In genomic region chr1:223731076-223731770, GRCh38 we compare ENCODE assay signal across 8 cellular contexts. TPM values are rescaled to one million over a fixed set of nuclear protein-coding genes. Genes with fewer than 3 reads are reported as not detected.
DNase-seq lines count a peak whose midpoint lies in the region; ATAC-seq and TF ChIP-seq lines count a peak whose summit lies in the region.

No MANE protein-coding gene starts in this region.

- intact Hi-C loops in stomach (cut with DNase I; ENCODE audit: low total_unique reads), result no loop called here

- H3K4me3 ChIP-seq in stomach, result no peak overlapping the region

- peak; percentile 19 for DNase-seq in DMS53 (lab: John Stamatoyannopoulos, UW)
- DNase-seq in DMS53 treated with DMSO at 0.1 percent for 48 hours (lab: John Stamatoyannopoulos, UW; ENCODE audit: unreplicated experiment), result no peak
- DNase-seq in anterior cingulate cortex (lab: John Stamatoyannopoulos, UW), result peak in 43 of 58 donors; percentile 11 to 68 (median 29)
- DNase-seq in inferior parietal cortex (ENCODE audit: extremely low spot score), result peak; percentile 30
- peak; percentile 82 for DNase-seq in stomach

- no peak for TF ChIP-seq EP300 in stomach (IDR thresholded peaks at IDR 0.05)

- H3K4me1 ChIP-seq in stomach, result peaks cover 60 to 90% (median 84%) of the 10 kb centered on the region in 4 donors

- 36 to 52% (median 39%) methylated on average over 13 of the region's 13 CpGs for WGBS in stomach, 5 donors

- peaks cover 0 to 33% (median 9%) of the 10 kb centered on the region in 4 donors for H3K36me3 ChIP-seq in stomach

- ATAC-seq in GM19467 (IDR thresholded peaks at IDR 0.05; ENCODE audit: unreplicated experiment) (no peak), HG02973 (IDR thresholded peaks at IDR 0.05; ENCODE audit: unreplicated experiment) (no peak), GM21825 (IDR thresholded peaks at IDR 0.05; ENCODE audit: unreplicated experiment) (no peak)

- peak overlapping the region; percentile 50 to 94 (median 89) for H3K27ac ChIP-seq in stomach

- TF ChIP-seq CTCF in stomach (IDR thresholded peaks at IDR 0.05), result no peak

- no peaks in the 10 kb centered on the region for H3K27me3 ChIP-seq in stomach

- no peaks in the 10 kb centered on the region for H3K9me3 ChIP-seq in stomach

- TF ChIP-seq POLR2A in stomach (IDR thresholded peaks at IDR 0.05), result no peak

RNA-seq across cellular contexts. Expression of gene CAPN2, which starts 18.9 kb away (rescaled TPM):
- total RNA-seq in stomach, result 100 to 1,000 TPM; 224 to 739 (median 358) TPM
- 100 to 1,000 TPM; 128 to 171 (median 161) TPM for polyA plus RNA-seq in stomach
